8 cellular contexts compared by ENCODE assay signal in genomic region chr18:51195086-51195601, GRCh38. TPM values are rescaled to one million over a fixed set of nuclear protein-coding genes. Genes with fewer than 3 reads are reported as not detected.
DNase-seq lines count a peak whose midpoint lies in the region; TF ChIP-seq lines count a peak whose summit lies in the region.

No MANE protein-coding gene starts in this region.

- no peaks in the 10 kb centered on the region for H3K36me3 ChIP-seq in BE2C
- H3K36me3 ChIP-seq in HUES6 (ENCODE audit: control insufficient read depth, insufficient read depth, low read length) = peaks cover 24% of the 10 kb centered on the region
- H3K36me3 ChIP-seq in breast epithelium = no peaks in the 10 kb centered on the region
- H3K36me3 ChIP-seq in muscle layer of duodenum (ENCODE audit: control insufficient read depth in 1 of 2, insufficient read depth in 2 of 2, low read length in 2 of 2) = no peaks in the 10 kb centered on the region

- no peaks in the 10 kb centered on the region for H3K27me3 ChIP-seq in BE2C
- H3K27me3 ChIP-seq in HUES6 (ENCODE audit: control insufficient read depth, insufficient read depth, low read length) = no peaks in the 10 kb centered on the region
- no peaks in the 10 kb centered on the region for H3K27me3 ChIP-seq in breast epithelium
- H3K27me3 ChIP-seq in muscle layer of duodenum (ENCODE audit: low read depth, low read length) = no peaks in the 10 kb centered on the region

- H3K4me1 ChIP-seq in BE2C (no peaks in the 10 kb centered on the region; the same call in 1 of the 2 replicates), HUES6 (ENCODE audit: control insufficient read depth, insufficient read depth, low read length) (peaks cover 38% of the 10 kb centered on the region), breast epithelium (peaks cover 0 to 24% of the 10 kb centered on the region in 2 donors), muscle layer of duodenum (ENCODE audit: control insufficient read depth in 1 of 2, insufficient read depth in 2 of 2, low read length in 2 of 2) (peaks cover 15 to 40% of the 10 kb centered on the region in 2 donors)

- H3K9me3 ChIP-seq in BE2C (no peaks in the 10 kb centered on the region), HUES6 (ENCODE audit: control insufficient read depth, insufficient read depth, low read depth, low read length) (no peaks in the 10 kb centered on the region), breast epithelium (no peaks in the 10 kb centered on the region), muscle layer of duodenum (ENCODE audit: control insufficient read depth in 1 of 2, low read length in 2 of 2) (no peaks in the 10 kb centered on the region)

- intact Hi-C loops in breast epithelium (cut with DNase I; ENCODE audit: low total_unique reads) = no loop called here

- TF ChIP-seq CTCF in BE2C (IDR thresholded peaks at IDR 0.05; ENCODE audit: low read depth, low read length) (no peak), breast epithelium (IDR thresholded peaks at IDR 0.05) (no peak)

- H3K4me3 ChIP-seq in BE2C (ENCODE audit: low read depth, low read length) = peak overlapping the region; percentile 85
- H3K4me3 ChIP-seq in HUES6 (ENCODE audit: low read depth, low read length) = peak overlapping the region; percentile 96
- peak overlapping the region; percentile 90 to 96 (median 90) for H3K4me3 ChIP-seq in breast epithelium
- peak overlapping the region; percentile 90 to 92 for H3K4me3 ChIP-seq in muscle layer of duodenum (ENCODE audit: low read depth in 1 of 2, low read length in 2 of 2)

- H3K27ac ChIP-seq in HUES6 (ENCODE audit: low read depth, low read length) = 0 out of 2 replicates have a peak overlapping the region, but pooled peaks have one; percentile 11
- H3K27ac ChIP-seq in breast epithelium = peak overlapping the region; percentile 98 to 99
- H3K27ac ChIP-seq in muscle layer of duodenum (ENCODE audit: low read length) = peak overlapping the region; percentile 89

- no peak for TF ChIP-seq POLR2A in breast epithelium (IDR thresholded peaks at IDR 0.05)

- H3K9ac ChIP-seq in HUES6 (ENCODE audit: low read length) = peak overlapping the region; percentile 99

- no peak for DNase-seq in BE2C
- DNase-seq in breast epithelium (ENCODE audit: low spot score in 2 of 2) = no peak
- no peak for DNase-seq in hypothalamus (lab: John Stamatoyannopoulos, UW)
- no peak for DNase-seq in middle frontal gyrus (ENCODE audit: extremely low spot score, low spot score)
- no peak for DNase-seq in NCI-H2227 treated with DMSO at 0.1 percent for 48 hours (lab: John Stamatoyannopoulos, UW)
- DNase-seq in NCI-H526 (lab: John Stamatoyannopoulos, UW) = no peak

RNA-seq across cellular contexts. Expression of gene MEX3C, which starts 2.3 kb away (rescaled TPM):
- 17.0 TPM for polyA plus RNA-seq in BE2C (2012; ENCODE audit: insufficient read depth, insufficient read length, low read depth)
- 10 to 100 TPM; 22.4 to 42.0 (median 29.2) TPM for total RNA-seq in breast epithelium

Comparison
In these comparisons a context has a peak if more than half of its experiments do, and no peak if none do; other contexts are left out.
1. H3K27ac ChIP-seq: peak in every context shown above with its lines; median percentile 98 in breast epithelium; 89 in muscle layer of duodenum; 11 in HUES6.